11 cellular contexts compared by ENCODE assay signal in the genomic region with DNA sequence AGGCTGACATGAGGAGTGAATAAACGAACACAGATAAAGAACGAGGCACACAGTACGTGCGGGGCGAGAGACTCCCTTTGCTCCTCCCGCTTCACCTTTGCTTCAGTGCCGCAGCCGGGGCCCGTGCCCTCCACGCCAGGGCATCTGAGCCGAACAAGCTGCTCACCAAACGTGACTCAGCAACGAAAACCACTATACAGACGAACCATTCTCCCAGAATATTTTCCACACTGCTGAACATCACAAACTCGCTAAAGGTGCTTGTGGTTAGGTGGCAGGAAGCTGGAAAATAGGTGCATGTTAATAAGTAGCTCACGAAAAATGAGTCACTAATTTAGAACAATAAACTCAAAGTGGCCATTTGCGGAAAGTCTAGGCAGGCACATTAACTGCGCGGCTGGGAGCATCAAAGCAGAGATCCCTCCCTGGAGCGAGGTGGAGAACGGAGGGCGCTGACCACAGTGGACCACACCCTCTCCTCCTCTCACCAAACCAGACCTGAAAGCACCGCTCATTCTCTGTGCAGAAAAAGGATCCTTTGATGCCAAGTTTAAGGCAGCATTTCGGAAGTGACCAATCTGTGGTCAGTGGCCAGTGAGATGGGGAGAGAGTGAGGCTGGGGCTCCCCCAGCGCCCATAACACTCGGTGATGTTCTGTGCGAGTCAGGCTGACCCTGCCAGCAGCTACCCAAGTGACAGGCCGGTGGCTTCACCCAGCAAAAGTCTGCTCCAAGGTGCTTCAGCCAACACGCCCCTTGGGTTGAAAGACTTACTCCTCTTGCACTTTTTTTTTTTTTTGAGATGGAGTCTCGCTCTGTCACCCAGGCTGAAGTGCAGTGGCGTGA.
DNase-seq lines count a peak whose midpoint lies in the region; ATAC-seq and TF ChIP-seq lines count a peak whose summit lies in the region.
"Had no signal": no experiment of that assay in that cellular context is flagged by ENCODE, and none has a peak within 500 bp of the region (broad histone marks: within the 10 kb centered on the region; RNA-seq: fewer than 3 reads in every experiment).

No MANE protein-coding gene starts in this region.

- no peaks in the 10 kb centered on the region for H3K36me3 ChIP-seq in vagina

- peaks cover 6% of the 10 kb centered on the region for H3K36me3 Mint-ChIP-seq in neural crest cell (ENCODE audit: low read depth)

- H3K4me1 Mint-ChIP-seq in neural crest cell: peaks cover 73% of the 10 kb centered on the region

- in situ Hi-C loops in astrocyte of the cerebellum (cut with HindIII; ENCODE audit: low sequenced_read_pairs): no loop called here

- peaks cover 37% of the 10 kb centered on the region for H3K4me1 ChIP-seq in vagina

- H3K27ac ChIP-seq in vagina: no peak overlapping the region

- H3K27me3 ChIP-seq in vagina: no peaks in the 10 kb centered on the region

- intact Hi-C loops in vagina (cut with DNase I): no loop called here

- H3K27ac Mint-ChIP-seq in neural crest cell (ENCODE audit: unreplicated experiment): peak overlapping the region; percentile 50
- H3K27ac Mint-ChIP-seq: memory B cell had no signal

- ATAC-seq in HG03039 (IDR thresholded peaks at IDR 0.05; ENCODE audit: unreplicated experiment) (no peak), GM21367 (IDR thresholded peaks at IDR 0.05; ENCODE audit: unreplicated experiment) (no peak)

- TF ChIP-seq CTCF in astrocyte of the cerebellum (IDR thresholded peaks at IDR 0.05; ENCODE audit: low read depth, low read length, missing control alignments) (no peak), neural crest cell (conservative IDR thresholded peaks at IDR 0.05) (no peak), vagina (IDR thresholded peaks at IDR 0.05) (no peak)

- H3K27me3 Mint-ChIP-seq in neural crest cell (ENCODE audit: low read depth): no peaks in the 10 kb centered on the region
- H3K27me3 Mint-ChIP-seq: central memory CD8-positive, alpha-beta T cell had no signal

- no peaks in the 10 kb centered on the region for H3K9me3 ChIP-seq in vagina

- TF ChIP-seq POLR2A in vagina (IDR thresholded peaks at IDR 0.05): no peak

- DNase-seq in DMS53 (lab: John Stamatoyannopoulos, UW) (peak; percentile 93), LoVo (ENCODE audit: low spot score) (peak; percentile 82), astrocyte of the cerebellum (ENCODE audit: low read depth) (peak; percentile 87), neural crest cell (ENCODE audit: low read depth, low spot score) (no peak), UCSD-AML1 (lab: John Stamatoyannopoulos, UW; ENCODE audit: unreplicated experiment) (no peak), vagina (ENCODE audit: extremely low spot score in 2 of 2) (no peak)
- DNase-seq: foreskin melanocyte had no signal

- H3K4me3 Mint-ChIP-seq in neural crest cell: no peak overlapping the region
- H3K4me3 Mint-ChIP-seq: central memory CD8-positive, alpha-beta T cell; memory B cell had no signal

- no peak overlapping the region for H3K4me3 ChIP-seq in astrocyte of the cerebellum (ENCODE audit: low read depth, low read length)
- H3K4me3 ChIP-seq in vagina: no peak overlapping the region

- peaks cover 2% of the 10 kb centered on the region for H3K9me3 Mint-ChIP-seq in neural crest cell
- H3K9me3 Mint-ChIP-seq: central memory CD8-positive, alpha-beta T cell had no signal

Comparison
In these comparisons a context has a peak if more than half of its experiments do, and no peak if none do; other contexts are left out.
1. DNase-seq: peak in DMS53 (single experiment), LoVo (single experiment) and astrocyte of the cerebellum (single experiment); none in neural crest cell (single experiment), UCSD-AML1 (single experiment) and vagina (0 of 2).